ENCODE assay signal across 10 cellular contexts in the genomic region with DNA sequence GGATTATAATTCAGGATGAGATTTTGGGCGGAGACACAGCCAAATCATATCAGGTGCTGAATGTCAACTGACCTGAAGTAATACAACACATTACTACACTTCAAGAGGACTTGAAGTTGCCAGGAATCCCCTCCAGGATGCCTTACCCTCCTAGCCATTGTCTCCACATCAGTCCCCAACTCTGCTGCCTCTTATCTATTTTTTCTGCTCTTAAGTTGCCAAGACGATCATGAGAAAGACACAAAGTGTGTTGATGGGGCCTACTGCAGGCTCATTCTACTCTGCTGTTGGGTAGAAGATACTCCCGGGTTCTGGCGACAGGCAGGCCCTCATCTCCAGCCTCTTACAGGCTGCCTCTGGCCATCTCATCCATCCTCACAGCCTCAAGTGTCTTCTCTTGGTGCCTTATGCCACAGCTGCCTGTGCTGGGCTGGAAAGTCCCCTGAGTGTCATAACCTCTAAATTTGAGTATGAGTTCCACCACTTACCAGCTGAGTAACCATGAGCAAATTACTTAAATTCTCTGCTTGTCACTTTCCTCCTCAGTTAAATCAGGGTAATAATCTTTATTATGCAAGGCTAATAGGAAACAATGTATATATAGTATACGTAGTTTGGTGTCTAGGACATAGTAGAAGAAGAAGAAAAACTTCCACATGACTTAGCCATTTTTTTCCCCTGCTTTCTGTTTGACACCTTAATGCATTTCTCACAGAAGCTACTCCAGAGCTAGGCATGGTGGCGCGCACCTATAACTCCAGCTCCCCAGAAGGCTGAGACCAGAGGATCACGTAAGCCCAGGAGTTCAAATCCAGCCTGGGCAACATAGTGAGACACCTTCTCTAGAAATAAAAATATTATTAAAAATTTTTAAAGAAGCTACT.
DNase-seq lines count a peak whose midpoint lies in the region; ATAC-seq and TF ChIP-seq lines count a peak whose summit lies in the region.
"Had no signal": no experiment of that assay in that cellular context is flagged by ENCODE, and none has a peak within 500 bp of the region (broad histone marks: within the 10 kb centered on the region; RNA-seq: fewer than 3 reads in every experiment).

No MANE protein-coding gene starts in this region.

- intact Hi-C loops in left colon (cut with DNase I, micrococcal nuclease) = no loop called here

- H3K9me3 Mint-ChIP-seq in activated naive CD8-positive, alpha-beta T cell treated with anti-CD3 and anti-CD28 coated beads for 36 hours = no peaks in the 10 kb centered on the region
- H3K9me3 Mint-ChIP-seq in endothelial cell (ENCODE audit: unreplicated experiment) = no peaks in the 10 kb centered on the region

- H3K4me3 Mint-ChIP-seq in activated naive CD8-positive, alpha-beta T cell treated with anti-CD3 and anti-CD28 coated beads for 36 hours = no peak overlapping the region
- H3K4me3 Mint-ChIP-seq in endothelial cell (ENCODE audit: unreplicated experiment) = no peak overlapping the region

- no peak overlapping the region for H3K27ac Mint-ChIP-seq in activated naive CD8-positive, alpha-beta T cell treated with anti-CD3 and anti-CD28 coated beads for 36 hours
- H3K27ac Mint-ChIP-seq in endothelial cell (ENCODE audit: unreplicated experiment) = no peak overlapping the region

- in situ Hi-C loops in GM13976 (cut with MboI; ENCODE audit: low sequenced_read_pairs, unreplicated experiment) = no loop called here

- H3K4me1 Mint-ChIP-seq in activated naive CD8-positive, alpha-beta T cell treated with anti-CD3 and anti-CD28 coated beads for 36 hours = peaks cover 3% of the 10 kb centered on the region
- peaks cover 20% of the 10 kb centered on the region for H3K4me1 Mint-ChIP-seq in endothelial cell (ENCODE audit: unreplicated experiment)

- H3K27me3 Mint-ChIP-seq in activated naive CD8-positive, alpha-beta T cell treated with anti-CD3 and anti-CD28 coated beads for 36 hours = peaks cover 3% of the 10 kb centered on the region
- H3K27me3 Mint-ChIP-seq in endothelial cell (ENCODE audit: unreplicated experiment) = peaks cover 3% of the 10 kb centered on the region

- peak; percentile 40 for DNase-seq in GM13976 (ENCODE audit: low spot score)
- DNase-seq in activated naive CD8-positive, alpha-beta T cell treated with anti-CD3 and anti-CD28 coated beads for 36 hours = peak; percentile 7
- DNase-seq in NCI-H69 (lab: John Stamatoyannopoulos, UW) = no peak
- no peak for DNase-seq in left colon
- no peak for DNase-seq in endothelial cell (ENCODE audit: low spot score)
- DNase-seq: DND-41 had no signal

- TF ChIP-seq CTCF in GM13976 (IDR thresholded peaks at IDR 0.05; ENCODE audit: borderline replicate concordance, control extremely low read depth, extremely low read depth, insufficient read depth, missing control alignments) (no peak), endothelial cell (IDR thresholded peaks at IDR 0.05; ENCODE audit: unreplicated experiment) (no peak)

- ATAC-seq in GM19351 (IDR thresholded peaks at IDR 0.05; ENCODE audit: unreplicated experiment) (peak; percentile 98), HG03039 (IDR thresholded peaks at IDR 0.05; ENCODE audit: unreplicated experiment) (peak; percentile 99), SK-N-SH treated with all-trans-retinoic acid at 6 μM for 48 hours (no peak), left colon (no peak)
- ATAC-seq: K562 had no signal

- no peaks in the 10 kb centered on the region for H3K36me3 Mint-ChIP-seq in activated naive CD8-positive, alpha-beta T cell treated with anti-CD3 and anti-CD28 coated beads for 36 hours
- no peaks in the 10 kb centered on the region for H3K36me3 Mint-ChIP-seq in endothelial cell (ENCODE audit: low read depth, unreplicated experiment)

TF ChIP-seq in SK-N-SH treated with all-trans-retinoic acid at 6 μM for 48 hours, 23 proteins besides CTCF, POLR2A, EP300 and RAD21:
- no peak for TF ChIP-seq GLIS3 (CRISPR knock-in tag; IDR thresholded peaks at IDR 0.05)
- no peak for TF ChIP-seq CSRNP3 (CRISPR knock-in tag; IDR thresholded peaks at IDR 0.05)
- TF ChIP-seq ZC3H10 (CRISPR knock-in tag; IDR thresholded peaks at IDR 0.05) = no peak
- TF ChIP-seq BACH2 (CRISPR knock-in tag; IDR thresholded peaks at IDR 0.05; ENCODE audit: borderline replicate concordance) = no peak
- no peak for TF ChIP-seq ZNF70 (CRISPR knock-in tag; IDR thresholded peaks at IDR 0.05)
- no peak for TF ChIP-seq CSDC2 (CRISPR knock-in tag; IDR thresholded peaks at IDR 0.05)
- no peak for TF ChIP-seq PATZ1 (CRISPR knock-in tag; IDR thresholded peaks at IDR 0.05; ENCODE audit: borderline replicate concordance)
- no peak for TF ChIP-seq ESRRG (CRISPR knock-in tag; IDR thresholded peaks at IDR 0.05)
- TF ChIP-seq OSR1 (CRISPR knock-in tag; IDR thresholded peaks at IDR 0.05) = no peak

Comparison
In these comparisons a context has a peak if more than half of its experiments do, and no peak if none do; other contexts are left out.
1. DNase-seq: peak in GM13976 (single experiment) and activated naive CD8-positive, alpha-beta T cell treated with anti-CD3 and anti-CD28 coated beads for 36 hours (single experiment); none in NCI-H69 (single experiment), left colon (0 of 2) and endothelial cell (single experiment).
2. ATAC-seq: peak in GM19351 (single experiment) and HG03039 (single experiment); none in SK-N-SH treated with all-trans-retinoic acid at 6 μM for 48 hours (single experiment) and left colon (single experiment).